Comparison of ENCODE assay signal across 8 cellular contexts in the genomic region with DNA sequence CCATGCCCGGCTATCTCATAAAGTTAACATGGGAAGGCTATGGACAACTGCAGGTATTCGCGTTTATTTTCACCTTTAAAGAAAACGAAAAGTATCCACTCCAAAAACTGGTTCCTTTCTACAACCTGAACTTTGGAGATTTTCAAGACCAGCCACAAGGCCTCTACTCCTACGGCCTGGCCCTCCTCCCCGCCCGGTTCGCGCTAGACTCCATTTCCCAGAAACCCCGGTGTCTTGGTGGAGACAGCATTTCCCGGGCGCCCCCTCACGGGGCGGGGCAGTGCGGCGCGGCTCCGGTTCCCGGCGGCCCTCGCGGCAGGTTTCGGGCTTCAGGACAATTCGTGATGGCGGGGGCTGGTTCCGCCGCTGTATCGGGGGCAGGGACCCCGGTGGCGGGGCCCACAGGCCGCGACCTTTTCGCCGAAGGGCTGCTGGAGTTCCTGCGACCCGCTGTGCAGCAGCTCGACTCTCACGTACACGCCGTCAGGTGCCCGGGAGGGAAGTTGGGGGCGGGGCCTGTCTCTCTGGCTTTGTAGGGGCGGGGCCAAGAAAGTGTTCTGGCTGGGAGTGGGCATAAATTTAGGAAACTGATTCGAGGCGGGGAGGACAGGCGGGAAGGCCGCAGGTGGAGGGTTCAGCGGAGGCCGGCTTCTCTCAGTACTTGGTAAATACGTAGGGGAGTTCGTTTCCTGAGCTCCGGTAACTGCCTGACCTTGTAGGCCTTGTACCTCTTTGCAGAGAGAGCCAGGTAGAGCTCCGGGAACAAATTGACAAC. TPM values are rescaled to one million over a fixed set of nuclear protein-coding genes. Genes with fewer than 3 reads are reported as not detected.
DNase-seq lines count a peak whose midpoint lies in the region; ATAC-seq, FAIRE-seq and TF ChIP-seq lines count a peak whose summit lies in the region.

A gene with protein sequence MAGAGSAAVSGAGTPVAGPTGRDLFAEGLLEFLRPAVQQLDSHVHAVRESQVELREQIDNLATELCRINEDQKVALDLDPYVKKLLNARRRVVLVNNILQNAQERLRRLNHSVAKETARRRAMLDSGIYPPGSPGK (plus strand): TSS at position 304 of the 775 bp plus-strand sequence. CDS start 41 bp downstream, at position 345.

- no peaks in the 10 kb centered on the region for H3K9me3 ChIP-seq in kidney (ENCODE audit: control insufficient read depth in 1 of 2, low read length in 2 of 2)

- peak within 1 kb of the TSS; percentile 95 to 97 for H3K4me3 ChIP-seq in kidney (ENCODE audit: low read length in 2 of 2)

- H3K27ac ChIP-seq in kidney (ENCODE audit: low read depth in 2 of 2, low read length in 2 of 2), result peak within 1 kb of the TSS; percentile 94 to 95

- peaks cover 17 to 31% of the 10 kb centered on the region in 2 donors for H3K36me3 ChIP-seq in kidney (ENCODE audit: control insufficient read depth in 1 of 2, insufficient read depth in 2 of 2, low read length in 2 of 2)

- peaks cover 10 to 13% of the 10 kb centered on the region in 2 donors for H3K4me1 ChIP-seq in kidney (ENCODE audit: control insufficient read depth in 1 of 2, insufficient read depth in 1 of 2, low read depth in 1 of 2, low read length in 2 of 2)

- ATAC-seq in GM19035 (IDR thresholded peaks at IDR 0.05; ENCODE audit: unreplicated experiment) (peak; percentile 95), HG03342 (IDR thresholded peaks at IDR 0.05; ENCODE audit: unreplicated experiment) (peak; percentile 77)

- no peak for TF ChIP-seq CTCF in kidney (IDR thresholded peaks at IDR 0.05; ENCODE audit: borderline replicate concordance, extremely low read depth, insufficient read depth)

- FAIRE-seq in kidney (lab: Jason Lieb, UNC), result no peak

- intact Hi-C loops in kidney (cut with DNase I), result no loop called here

- H3K9ac ChIP-seq in kidney (ENCODE audit: low read length in 2 of 2), result peak within 1 kb of the TSS; percentile 85 to 88

- DNase-seq in AG20443 (ENCODE audit: low spot score), result peak; percentile 96
- peak; percentile 89 to 93 for DNase-seq in NCI-H446 (lab: John Stamatoyannopoulos, UW)
- DNase-seq in activated CD4-positive, CD25-positive, alpha-beta regulatory T cell treated with anti-CD3 and anti-CD28 coated beads, Interleukin-2, amount 50 U/mL, for 72 hours, result peak; percentile 91
- peak; percentile 94 for DNase-seq in cerebellar cortex (ENCODE audit: low spot score)
- peak; percentile 96 for DNase-seq in kidney
- DNase-seq in stimulated activated CD4-positive, alpha-beta T cell treated with anti-CD3 and anti-CD28 coated beads, Interleukin-15, amount 100 ng/mL, for 24 hours, result peak; percentile 95

RNA-seq across cellular contexts. Expression of the gene that starts here (rescaled TPM):
- total RNA-seq in kidney, result 46.2 TPM
- polyA plus RNA-seq in kidney (ENCODE audit: insufficient read depth, low read depth, low replicate concordance), result 59.8 TPM

Comparison
In these comparisons a context has a peak if more than half of its experiments do, and no peak if none do; other contexts are left out.
1. Peak in every context shown above with its lines: DNase-seq, ATAC-seq, H3K4me3 ChIP-seq and H3K27ac ChIP-seq.